Comparison of ENCODE assay signal across 8 cellular contexts in genomic region chr20:63657937-63658748, GRCh38. TPM values are rescaled to one million over a fixed set of nuclear protein-coding genes. Genes with fewer than 3 reads are reported as not detected.
DNase-seq lines count a peak whose midpoint lies in the region; ATAC-seq and TF ChIP-seq lines count a peak whose summit lies in the region.

Gene RTEL1, plus strand, starts transcription at chr20:63658312. Its CDS starts 1,091 bp downstream, at chr20:63659403.

- TF ChIP-seq CTCF in uterus (IDR thresholded peaks at IDR 0.05) = peak in 1 of 4 experiments; percentile 17

- ATAC-seq in GM18499 (IDR thresholded peaks at IDR 0.05; ENCODE audit: insufficient read depth, unreplicated experiment) (peak; percentile 74), HG02938 (IDR thresholded peaks at IDR 0.05; ENCODE audit: unreplicated experiment) (peak; percentile 76), right cardiac atrium (peak; percentile 96)

- H3K9me3 ChIP-seq in right cardiac atrium (ENCODE audit: control insufficient read depth, low read length) (no peaks in the 10 kb centered on the region), uterus (no peaks in the 10 kb centered on the region)

- peak in 1 of 2 donors; percentile 56 for TF ChIP-seq POLR2A in uterus (IDR thresholded peaks at IDR 0.05)

- WGBS in right cardiac atrium = 2% methylated on average over 73 of the region's 73 CpGs

- H3K27me3 ChIP-seq in right cardiac atrium (ENCODE audit: control insufficient read depth, insufficient read depth) = no peaks in the 10 kb centered on the region
- H3K27me3 ChIP-seq in uterus = no peaks in the 10 kb centered on the region

- intact Hi-C loops in T-helper 2 cell treated with Interferon-gamma antibody and Interleukin-4, amounts not matched to agents 100 ng/mL and 5 ng/mL, for 36 hours (cut with micrococcal nuclease) = loop anchor here (1.0 to 10.0 kb wide), 5 partner anchors 31 to 407 kb away; partner anchors contain the start of genes ABHD16B, ARFRP1, GMEB2 and SAMD10
- intact Hi-C loops in right cardiac atrium (cut with DNase I) = loop anchor here in 1 of 4 donors (10.0 kb wide), 1 partner anchor 317 kb away; the partner anchor contains the start of gene SAMD10
- intact Hi-C loops in uterus (cut with DNase I; ENCODE audit: low total_unique reads) = no loop called here

- DNase-seq in NCI-H1930 (lab: John Stamatoyannopoulos, UW) (peak; percentile 80 to 94), anterior cingulate cortex (lab: John Stamatoyannopoulos, UW) (peak; percentile 58 to 98 (median 92)), right cardiac atrium (peak; percentile 94 to 98 (median 97)), putamen (ENCODE audit: low spot score) (peak; percentile 91), uterus (peak; percentile 89 to 92)

- H3K27ac ChIP-seq in right cardiac atrium (ENCODE audit: low read length) (peak within 1 kb of the TSS; percentile 76), uterus (peak within 1 kb of the TSS; percentile 82 to 84)

- H3K4me3 ChIP-seq in right cardiac atrium (ENCODE audit: low read length) = peak within 1 kb of the TSS; percentile 80
- peak within 1 kb of the TSS; percentile 57 to 70 for H3K4me3 ChIP-seq in uterus

- H3K4me1 ChIP-seq in right cardiac atrium (ENCODE audit: control insufficient read depth, insufficient read depth, low read length) = peaks cover 6% of the 10 kb centered on the region
- H3K4me1 ChIP-seq in uterus = peaks cover 5 to 6% of the 10 kb centered on the region in 2 donors

- no peaks in the 10 kb centered on the region for H3K36me3 ChIP-seq in uterus

RNA-seq across cellular contexts. Expression of gene RTEL1, which starts in this region (rescaled TPM):
- 49.5 and 52.4 TPM in 2 replicates for total RNA-seq in T-helper 2 cell treated with Interferon-gamma antibody and Interleukin-4, amounts not matched to agents 100 ng/mL and 5 ng/mL, for 36 hours
- 10 to 100 TPM; 12.3 to 14.8 (median 13.3) TPM for total RNA-seq in right cardiac atrium
- polyA plus RNA-seq in right cardiac atrium = 7.7 TPM
- total RNA-seq in uterus = 10 to 100 TPM; 17.4 to 56.5 (median 26.6) TPM

Comparison
In these comparisons a context has a peak if more than half of its experiments do, and no peak if none do; other contexts are left out.
1. Peak in every context shown above with its lines: DNase-seq, ATAC-seq, H3K4me3 ChIP-seq and H3K27ac ChIP-seq.